In the genomic region with DNA sequence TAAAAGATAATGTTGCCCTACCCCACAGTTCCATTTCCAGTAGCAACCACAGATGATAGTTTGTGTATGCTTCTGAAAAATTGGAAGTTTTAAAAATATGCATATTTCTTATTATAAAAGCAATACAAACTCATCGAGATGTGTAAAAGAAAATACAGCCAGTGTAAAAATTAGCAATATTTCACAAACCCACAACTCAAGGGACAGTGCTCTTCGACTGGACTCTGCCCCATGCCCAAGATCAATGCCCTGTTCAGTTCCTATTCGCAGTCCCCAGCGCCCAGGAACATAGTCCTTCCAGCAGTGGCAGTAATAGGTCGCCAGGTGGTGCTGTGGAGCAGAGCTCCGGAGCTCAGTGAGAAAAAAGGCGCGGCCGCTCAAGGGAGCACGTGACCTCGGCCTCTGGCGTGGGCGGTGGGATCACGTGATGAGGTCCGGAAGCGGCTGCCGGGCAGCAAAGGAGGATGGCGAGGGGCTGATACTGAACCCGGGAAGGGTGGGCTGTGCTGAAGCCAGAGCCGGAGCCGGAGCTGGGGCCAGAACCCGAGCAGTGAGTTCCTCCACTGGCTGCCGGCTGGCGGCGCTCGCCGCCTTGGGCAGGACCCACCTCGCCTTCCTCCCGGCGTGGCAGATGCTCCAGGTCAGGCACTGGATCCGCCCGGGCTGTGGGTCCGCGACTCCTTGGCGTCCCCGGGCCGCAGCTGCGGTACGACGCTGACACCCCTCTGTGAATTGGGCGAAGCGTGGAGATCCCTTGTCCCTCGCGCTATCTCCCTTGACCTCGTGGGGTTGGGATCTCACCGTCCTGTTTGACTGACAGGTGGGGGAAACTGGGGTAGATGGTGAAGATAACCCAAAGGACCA, we compare ENCODE assay signal across 8 cellular contexts. TPM values are rescaled to one million over a fixed set of nuclear protein-coding genes. Genes with fewer than 3 reads are reported as not detected.
DNase-seq lines count a peak whose midpoint lies in the region; ATAC-seq, FAIRE-seq and TF ChIP-seq lines count a peak whose summit lies in the region.

A gene (plus strand): TSS at position 430 of the 864 bp plus-strand sequence. CDS start 11,190 bp downstream, outside the sequence.

- H4K20me1 ChIP-seq in keratinocyte (ENCODE audit: control insufficient read depth, extremely low read depth, insufficient read depth, low read length): no peaks in the 10 kb centered on the region

- ATAC-seq in GM19023 (IDR thresholded peaks at IDR 0.05; ENCODE audit: unreplicated experiment): peak; percentile 73
- ATAC-seq in HG03196 (IDR thresholded peaks at IDR 0.05; ENCODE audit: unreplicated experiment): peak; percentile 85

- H3K4me1 ChIP-seq in keratinocyte (ENCODE audit: control insufficient read depth, extremely low read depth, insufficient read depth, low read length): peaks cover 10% of the 10 kb centered on the region

- peak; percentile 26 for FAIRE-seq in keratinocyte (lab: Jason Lieb, UNC)

- dilution Hi-C loops in keratinocyte (cut with MboI; ENCODE audit: extremely low pct_ligation_motif_present, low sequenced_read_pairs): no loop called here

- peaks cover 0 to 6% of the 10 kb centered on the region in 2 experiments for H3K36me3 ChIP-seq in keratinocyte (ENCODE audit: control insufficient read depth in 2 of 2, extremely low read depth in 1 of 2, insufficient read depth in 2 of 2, low read length in 2 of 2)

- peak within 1 kb of the TSS; percentile 100 for H3K4me2 ChIP-seq in keratinocyte (ENCODE audit: control insufficient read depth, extremely low read depth, insufficient read depth, low read depth, low read length)

- H3K27me3 ChIP-seq in keratinocyte (ENCODE audit: control insufficient read depth, extremely low read depth, insufficient read depth, low read length): no peaks in the 10 kb centered on the region

- H3K9ac ChIP-seq in keratinocyte (ENCODE audit: control insufficient read depth, extremely low read depth, insufficient read depth, low read length): peak within 1 kb of the TSS; percentile 79

- peak within 1 kb of the TSS; percentile 55 for H3K27ac ChIP-seq in keratinocyte (ENCODE audit: control insufficient read depth, insufficient read depth, low read length)

- no peaks in the 10 kb centered on the region for H3K9me3 ChIP-seq in keratinocyte (ENCODE audit: control insufficient read depth, low read depth, low read length)

- peak within 1 kb of the TSS; percentile 78 to 94 (median 88) for H3K4me3 ChIP-seq in keratinocyte (ENCODE audit: control insufficient read depth in 2 of 3, extremely low read depth in 1 of 3, insufficient read depth in 2 of 3, low read depth in 1 of 3, low read length in 3 of 3)

- H3K79me2 ChIP-seq in keratinocyte (ENCODE audit: control insufficient read depth, insufficient read depth, low read length): peaks cover 28% of the 10 kb centered on the region

- H3K9me1 ChIP-seq in keratinocyte (ENCODE audit: control insufficient read depth, extremely low read depth, insufficient read depth, low read length): peaks cover 3% of the 10 kb centered on the region

- H2AFZ ChIP-seq in keratinocyte (ENCODE audit: control insufficient read depth, low read length): peak within 1 kb of the TSS; percentile 97

- peak; percentile 87 to 96 (median 93) for TF ChIP-seq CTCF in keratinocyte (optimal IDR thresholded peaks at IDR 0.05 in 1 of 3, IDR thresholded peaks at IDR 0.05 in 1 of 3, conservative IDR thresholded peaks at IDR 0.05 in 1 of 3; ENCODE audit: extremely low read depth in 1 of 3, insufficient read depth in 2 of 3, low read length in 3 of 3)

- DNase-seq in AML-193 (lab: John Stamatoyannopoulos, UW) (peak; percentile 86 to 87), NCI-H226 (peak; percentile 80), cerebellar cortex (ENCODE audit: low spot score) (peak; percentile 93), keratinocyte (ENCODE audit: low read depth, low spot score) (peak; percentile 69)
- peak; percentile 89 for DNase-seq in activated CD4-positive, CD25-positive, alpha-beta regulatory T cell treated with anti-CD3 and anti-CD28 coated beads, Interleukin-2, amount 50 U/mL, for 16 hours (ENCODE audit: low read depth, low spot score)
- peak; percentile 85 to 95 for DNase-seq in stimulated activated CD4-positive, alpha-beta T cell treated with anti-CD3 and anti-CD28 coated beads, Interleukin-15, amount 100 ng/mL, for 1 hour (ENCODE audit: low read depth in 1 of 2, low spot score in 1 of 2)

RNA-seq across cellular contexts. Expression of the gene that starts here (rescaled TPM):
- polyA plus RNA-seq in keratinocyte: 9.6 to 12.9 TPM (median 11.8 TPM) in 3 replicates
- 1.8 TPM for polyA plus RNA-seq in keratinocyte (2011; ENCODE audit: low read depth)
- 8.2 and 10.8 TPM in 2 replicates for polyA plus RNA-seq in keratinocyte (2011; cell fraction: cytosol; rRNA removed)
- polyA plus RNA-seq in keratinocyte (2011; cell fraction: nucleus; rRNA removed): 32.1 and 32.6 TPM in 2 replicates
- 3.8 and 7.7 TPM in 2 replicates for polyA plus RNA-seq in keratinocyte (2012; ENCODE audit: low replicate concordance)
- polyA minus RNA-seq in keratinocyte: 25.0 to 59.1 TPM (median 26.7 TPM) in 3 replicates
- 25.7 TPM for polyA minus RNA-seq in keratinocyte (2011; cell fraction: cytosol; rRNA and poly(A)+ RNA removed)
- 23.7 and 33.5 TPM in 2 replicates for polyA minus RNA-seq in keratinocyte (2011; cell fraction: nucleus; rRNA and poly(A)+ RNA removed)

Comparison
In these comparisons a context has a peak if more than half of its experiments do, and no peak if none do; other contexts are left out.
1. Peak in every context shown above with its lines: DNase-seq, ATAC-seq, H3K4me3 ChIP-seq and H3K27ac ChIP-seq.